In the genomic region with DNA sequence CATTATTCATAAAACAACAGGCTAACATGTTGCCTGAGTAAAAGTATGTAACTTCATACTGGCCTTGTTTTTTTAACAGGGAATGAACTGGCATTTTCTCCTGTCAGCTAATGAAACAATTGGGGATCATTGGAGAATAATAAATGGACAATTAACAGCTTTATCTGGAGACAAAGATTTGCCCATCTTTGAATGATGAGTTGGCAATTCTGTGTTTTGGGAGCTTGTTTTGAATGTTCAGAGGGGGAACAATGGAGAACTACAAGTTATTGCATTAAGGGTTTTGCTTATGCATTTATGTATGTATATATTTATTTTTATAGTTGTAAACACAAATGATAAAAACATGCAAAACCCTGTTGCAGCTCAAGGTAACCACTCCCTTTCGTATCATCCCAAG, we compare ENCODE assay signal across 11 cellular contexts.
"Had no signal": no experiment of that assay in that cellular context is flagged by ENCODE, and none has a peak within 500 bp of the region (broad histone marks: within the 10 kb centered on the region; RNA-seq: fewer than 3 reads in every experiment).

No MANE protein-coding gene starts in this region.

- FAIRE-seq: H1, H54 had no signal

- H3K4me2 ChIP-seq: GM23338 had no signal

- DNase-seq: GM23248, GOT3, H7, H9, HCEC 1CT, HFFc6 had no signal

- H3K9ac ChIP-seq: GM23248 had no signal

- ATAC-seq: GM23338, HCT116 had no signal

- H3K4me1 ChIP-seq: HAP-1 had no signal

- H3K36me3 ChIP-seq: HAP-1 had no signal

- H3K4me3 ChIP-seq: GM23248, GM23338, HAP-1 had no signal

- H3K9me3 ChIP-seq: HAP-1 had no signal

- H2AFZ ChIP-seq: GM23248, GM23338 had no signal

- H3K27ac ChIP-seq: GM23248 had no signal
